ENCODE assay signal across 30 cellular contexts in genomic region chr2:158366342-158366741, GRCh38.
"Had no signal": no experiment of that assay in that cellular context is flagged by ENCODE, and none has a peak within 500 bp of the region (broad histone marks: within the 10 kb centered on the region; RNA-seq: fewer than 3 reads in every experiment).

No MANE protein-coding gene starts in this region.

- H3K27ac Mint-ChIP-seq: activated B cell treated with CpG ODN at 0.5 μM for 24 hours; activated CD8-positive, alpha-beta T cell treated with anti-CD3 and anti-CD28 coated beads for 36 hours; activated naive CD8-positive, alpha-beta T cell; activated T-helper 17 cell treated with anti-CD3 and anti-CD28 coated beads, Interleukin-2, amount 50 U/mL, for 72 hours; dendritic cell treated with granulocyte-macrophage colony-stimulating factor and Interleukin-4, amounts not matched to agents 40 ng/mL and 50 ng/mL, for 4 days had no signal

- DNase-seq: activated B cell treated with CpG ODN at 0.5 μM for 24 hours; activated CD4-positive, alpha-beta T cell treated with anti-CD3 and anti-CD28 coated beads for 48 hours; activated CD4-positive, alpha-beta T cell treated with anti-CD3 and anti-CD28 coated beads, Interleukin-2, amount 50 U/mL, for 1 hour; activated CD4-positive, alpha-beta T cell treated with anti-CD3 and anti-CD28 coated beads, Interleukin-2, amount 50 U/mL, for 48 hours; activated CD8-positive, alpha-beta memory T cell treated with anti-CD3 and anti-CD28 coated beads for 24 hours; activated CD8-positive, alpha-beta T cell treated with anti-CD3 and anti-CD28 coated beads for 36 hours; activated effector memory CD4-positive, alpha-beta T cell treated with Interleukin-2 at 50 U/mL for 16 hours; activated gamma-delta T cell treated with Interleukin-2 at 50 U/mL for 16 hours; activated naive CD4-positive, alpha-beta T cell treated with anti-CD3 and anti-CD28 coated beads, Interleukin-2, amount 50 U/mL, for 16 hours; activated naive CD4-positive, alpha-beta T cell treated with Interleukin-2 at 50 U/mL for 16 hours; activated T-cell treated with anti-CD3 and anti-CD28 coated beads, Interleukin-2, amount 50 U/mL, for 4 hours; amniotic stem cell; anterior cingulate cortex; brain microvascular endothelial cell; dorsolateral prefrontal cortex; effector memory CD4-positive, alpha-beta T cell; erythroblast; head of caudate nucleus; T-helper 2 cell had no signal

- ATAC-seq: activated CD4-positive, CD25-positive, alpha-beta regulatory T cell treated with anti-CD3 and anti-CD28 coated beads, Interleukin-2, amount 50 U/mL, for 24 hours; activated CD8-positive, alpha-beta T cell treated with anti-CD3 and anti-CD28 coated beads for 36 hours; activated T-cell treated with anti-CD3 and anti-CD28 coated beads, Interleukin-2, amount 50 U/mL, for 4 hours; activated T-helper 17 cell treated with anti-CD3 and anti-CD28 coated beads, Interleukin-2, amount 50 U/mL, for 72 hours had no signal

- H3K27me3 Mint-ChIP-seq: activated B cell treated with CpG ODN at 0.5 μM for 24 hours; activated CD8-positive, alpha-beta T cell treated with anti-CD3 and anti-CD28 coated beads for 36 hours; activated naive CD8-positive, alpha-beta T cell; activated T-helper 17 cell treated with anti-CD3 and anti-CD28 coated beads, Interleukin-2, amount 50 U/mL, for 72 hours; dendritic cell treated with granulocyte-macrophage colony-stimulating factor and Interleukin-4, amounts not matched to agents 40 ng/mL and 50 ng/mL, for 4 days had no signal

- H3K27me3 ChIP-seq: brain microvascular endothelial cell, dorsolateral prefrontal cortex, esophagus muscularis mucosa had no signal

- H3K4me1 ChIP-seq: esophagus muscularis mucosa had no signal

- H3K4me3 Mint-ChIP-seq: activated B cell treated with CpG ODN at 0.5 μM for 24 hours; activated CD8-positive, alpha-beta T cell treated with anti-CD3 and anti-CD28 coated beads for 36 hours; activated naive CD8-positive, alpha-beta T cell; activated T-cell treated with anti-CD3 and anti-CD28 coated beads, Interleukin-2, amount 50 U/mL, for 4 hours; activated T-helper 17 cell treated with anti-CD3 and anti-CD28 coated beads, Interleukin-2, amount 50 U/mL, for 72 hours; central memory CD8-positive, alpha-beta T cell; dendritic cell treated with granulocyte-macrophage colony-stimulating factor and Interleukin-4, amounts not matched to agents 40 ng/mL and 50 ng/mL, for 4 days had no signal

- H3K9me3 Mint-ChIP-seq: activated T-cell treated with anti-CD3 and anti-CD28 coated beads, Interleukin-2, amount 50 U/mL, for 4 hours; activated T-helper 17 cell treated with anti-CD3 and anti-CD28 coated beads, Interleukin-2, amount 50 U/mL, for 72 hours; central memory CD8-positive, alpha-beta T cell had no signal

- H3K36me3 ChIP-seq: brain microvascular endothelial cell, esophagus muscularis mucosa had no signal

- H3K4me3 ChIP-seq: coronary artery, dorsolateral prefrontal cortex, esophagus muscularis mucosa had no signal

- H3K4me1 Mint-ChIP-seq: activated B cell treated with CpG ODN at 0.5 μM for 24 hours; activated T-helper 17 cell treated with anti-CD3 and anti-CD28 coated beads, Interleukin-2, amount 50 U/mL, for 72 hours; central memory CD8-positive, alpha-beta T cell had no signal

- FAIRE-seq: astrocyte, frontal cortex, TTC549 had no signal

- H3K27ac ChIP-seq: brain microvascular endothelial cell, coronary artery, dorsolateral prefrontal cortex, esophagus muscularis mucosa, VCaP had no signal

- H3K36me3 Mint-ChIP-seq: activated naive CD8-positive, alpha-beta T cell had no signal
